In the genomic region with DNA sequence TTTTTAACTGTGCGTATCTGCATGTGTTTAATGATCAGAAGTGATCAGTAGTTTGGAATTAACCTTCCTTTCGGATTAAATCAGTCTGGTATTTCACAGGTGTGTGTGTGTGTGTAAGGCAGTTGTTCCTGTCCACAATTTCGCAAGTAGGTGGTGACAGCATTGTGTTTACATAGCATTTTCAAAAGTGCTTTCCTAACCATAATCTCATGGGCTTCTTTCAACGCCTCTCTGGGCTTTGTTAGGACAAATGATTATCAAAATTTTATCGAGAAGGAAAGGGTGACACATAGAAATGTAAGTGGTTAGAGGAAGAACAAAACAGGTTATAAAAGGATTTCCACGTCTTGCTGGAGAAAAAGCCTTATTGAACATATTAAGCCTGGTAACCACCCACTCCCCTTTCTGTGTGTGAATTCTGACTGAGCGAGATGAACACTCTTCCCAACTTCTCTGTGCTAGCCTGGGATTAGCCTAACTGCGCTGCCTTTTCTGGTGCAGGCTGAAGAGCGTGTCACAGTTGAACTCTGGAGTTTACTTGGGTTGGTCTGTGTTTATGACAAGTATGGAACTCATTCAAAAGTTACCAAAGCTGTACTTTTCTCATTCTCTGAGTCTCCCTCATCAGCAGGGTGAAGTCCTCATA, we compare ENCODE assay signal across 14 cellular contexts.
DNase-seq lines count a peak whose midpoint lies in the region; FAIRE-seq and TF ChIP-seq lines count a peak whose summit lies in the region.
"Had no signal": no experiment of that assay in that cellular context is flagged by ENCODE, and none has a peak within 500 bp of the region (broad histone marks: within the 10 kb centered on the region; RNA-seq: fewer than 3 reads in every experiment).

No MANE protein-coding gene starts in this region.

- TF ChIP-seq CTCF in CD14-positive monocyte (IDR thresholded peaks at IDR 0.05): no peak
- no peak for TF ChIP-seq CTCF in esophagus squamous epithelium (IDR thresholded peaks at IDR 0.05)
- no peak for TF ChIP-seq CTCF in parathyroid adenoma (IDR thresholded peaks at IDR 0.05)

- intact Hi-C loops in CD14-positive monocyte (cut with micrococcal nuclease) (loop anchor here in 1 of 2 donors (5.0 kb wide), 1 partner anchor 312 kb away; no protein-coding TSS in a partner anchor), esophagus squamous epithelium (cut with DNase I) (loop anchor here (10.0 kb wide), 1 partner anchor 320 kb away; a partner anchor contains a TSS)

- H2AFZ ChIP-seq in parathyroid adenoma: no peak overlapping the region

- H3K27me3 ChIP-seq in esophagus squamous epithelium (no peaks in the 10 kb centered on the region), parathyroid adenoma (ENCODE audit: control insufficient read depth, insufficient read depth, low read length) (no peaks in the 10 kb centered on the region)
- H3K27me3 ChIP-seq: dorsolateral prefrontal cortex had no signal

- H3K9me3 ChIP-seq in esophagus squamous epithelium (no peaks in the 10 kb centered on the region), parathyroid adenoma (ENCODE audit: control insufficient read depth, low read length) (no peaks in the 10 kb centered on the region)

- H3K9ac ChIP-seq in parathyroid adenoma: no peak overlapping the region

- peak overlapping the region; percentile 10 to 85 (median 57) for H3K27ac Mint-ChIP-seq in CD14-positive monocyte

- H3K4me1 ChIP-seq in esophagus squamous epithelium: peaks cover 27 to 58% (median 42%) of the 10 kb centered on the region in 3 donors
- H3K4me1 ChIP-seq in parathyroid adenoma: no peaks in the 10 kb centered on the region

- peaks cover 0 to under 1% (median 0%) of the 10 kb centered on the region in 7 donors for H3K9me3 Mint-ChIP-seq in CD14-positive monocyte

- H3K4me3 Mint-ChIP-seq in CD14-positive monocyte: peak overlapping the region in 1 of 2 donors; percentile 63
- H3K4me3 Mint-ChIP-seq: naive thymus-derived CD4-positive, alpha-beta T cell had no signal

- H3K36me3 ChIP-seq in esophagus squamous epithelium (no peaks in the 10 kb centered on the region), parathyroid adenoma (ENCODE audit: control insufficient read depth, insufficient read depth, low read length) (no peaks in the 10 kb centered on the region)

- H3K27ac ChIP-seq in esophagus squamous epithelium (peak overlapping the region; percentile 76 to 97 (median 90)), parathyroid adenoma (peak overlapping the region; percentile 31)
- H3K27ac ChIP-seq: SK-N-MC had no signal

- no peaks in the 10 kb centered on the region for H3K36me3 Mint-ChIP-seq in CD14-positive monocyte

- peaks cover 45% of the 10 kb centered on the region for H3K4me1 Mint-ChIP-seq in CD14-positive monocyte

- WGBS in esophagus squamous epithelium, 2 donors: 43 to 58% methylated on average over 9 of the region's 9 CpGs

- H3K79me2 ChIP-seq in parathyroid adenoma: no peaks in the 10 kb centered on the region

- H3K4me2 ChIP-seq in parathyroid adenoma (ENCODE audit: low read length): no peak overlapping the region

- H3K4me3 ChIP-seq in esophagus squamous epithelium: no peak overlapping the region
- no peak overlapping the region for H3K4me3 ChIP-seq in parathyroid adenoma (ENCODE audit: low read depth, low read length)
- H3K4me3 ChIP-seq: dorsolateral prefrontal cortex, SK-N-MC had no signal

- FAIRE-seq in urothelium cell line (lab: Jason Lieb, UNC): no peak

- DNase-seq in CD14-positive monocyte (ENCODE audit: low spot score) (no peak), esophagus squamous epithelium (lab: John Stamatoyannopoulos, UW) (no peak), NCI-H2227 (lab: John Stamatoyannopoulos, UW; ENCODE audit: unreplicated experiment) (no peak), NOMO-1 treated with DMSO at 0.1 percent for 48 hours (lab: John Stamatoyannopoulos, UW; ENCODE audit: unreplicated experiment) (no peak), urothelium cell line (ENCODE audit: low spot score) (no peak)
- no peak for DNase-seq in activated CD4-positive, alpha-beta T cell treated with anti-CD3 and anti-CD28 coated beads, Interleukin-2, amount 50 U/mL, for 48 hours
- DNase-seq: activated CD4-positive, alpha-beta T cell treated with anti-CD3 and anti-CD28 coated beads for 1 hour; activated naive CD4-positive, alpha-beta T cell; dorsolateral prefrontal cortex; naive thymus-derived CD4-positive, alpha-beta T cell; stimulated activated naive CD8-positive, alpha-beta T cell treated with anti-CD3 and anti-CD28 coated beads, Interleukin-15, Interleukin-2, amounts not matched to agents 100 U/mL and 50 U/mL, for 24 hours had no signal

- TF ChIP-seq POLR2A in esophagus squamous epithelium (IDR thresholded peaks at IDR 0.05): no peak

- H3K27me3 Mint-ChIP-seq in CD14-positive monocyte (ENCODE audit: low read depth in 3 of 3): peaks cover 0 to 2% (median under 1%) of the 10 kb centered on the region in 3 donors

TF ChIP-seq in PFSK-1, 5 proteins besides CTCF, POLR2A, EP300 and RAD21:
- TF ChIP-seq, protein P1, sequence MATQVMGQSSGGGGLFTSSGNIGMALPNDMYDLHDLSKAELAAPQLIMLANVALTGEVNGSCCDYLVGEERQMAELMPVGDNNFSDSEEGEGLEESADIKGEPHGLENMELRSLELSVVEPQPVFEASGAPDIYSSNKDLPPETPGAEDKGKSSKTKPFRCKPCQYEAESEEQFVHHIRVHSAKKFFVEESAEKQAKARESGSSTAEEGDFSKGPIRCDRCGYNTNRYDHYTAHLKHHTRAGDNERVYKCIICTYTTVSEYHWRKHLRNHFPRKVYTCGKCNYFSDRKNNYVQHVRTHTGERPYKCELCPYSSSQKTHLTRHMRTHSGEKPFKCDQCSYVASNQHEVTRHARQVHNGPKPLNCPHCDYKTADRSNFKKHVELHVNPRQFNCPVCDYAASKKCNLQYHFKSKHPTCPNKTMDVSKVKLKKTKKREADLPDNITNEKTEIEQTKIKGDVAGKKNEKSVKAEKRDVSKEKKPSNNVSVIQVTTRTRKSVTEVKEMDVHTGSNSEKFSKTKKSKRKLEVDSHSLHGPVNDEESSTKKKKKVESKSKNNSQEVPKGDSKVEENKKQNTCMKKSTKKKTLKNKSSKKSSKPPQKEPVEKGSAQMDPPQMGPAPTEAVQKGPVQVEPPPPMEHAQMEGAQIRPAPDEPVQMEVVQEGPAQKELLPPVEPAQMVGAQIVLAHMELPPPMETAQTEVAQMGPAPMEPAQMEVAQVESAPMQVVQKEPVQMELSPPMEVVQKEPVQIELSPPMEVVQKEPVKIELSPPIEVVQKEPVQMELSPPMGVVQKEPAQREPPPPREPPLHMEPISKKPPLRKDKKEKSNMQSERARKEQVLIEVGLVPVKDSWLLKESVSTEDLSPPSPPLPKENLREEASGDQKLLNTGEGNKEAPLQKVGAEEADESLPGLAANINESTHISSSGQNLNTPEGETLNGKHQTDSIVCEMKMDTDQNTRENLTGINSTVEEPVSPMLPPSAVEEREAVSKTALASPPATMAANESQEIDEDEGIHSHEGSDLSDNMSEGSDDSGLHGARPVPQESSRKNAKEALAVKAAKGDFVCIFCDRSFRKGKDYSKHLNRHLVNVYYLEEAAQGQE (IDR thresholded peaks at IDR 0.05; ENCODE audit: insufficient read depth in 1 of 2, low read depth in 2 of 2, low read length in 2 of 2): no peak
- TF ChIP-seq TAF1 (IDR thresholded peaks at IDR 0.05; ENCODE audit: borderline replicate concordance, insufficient read depth, low read length) (0 out of 2 replicates have a peak, but pooled peaks have one; percentile 7), POLR2AphosphoS5 (IDR thresholded peaks at IDR 0.05; ENCODE audit: low read depth, low read length) (no peak), FOXP2 (optimal IDR thresholded peaks at IDR 0.05; ENCODE audit: borderline replicate concordance, extremely low read depth, extremely low read length, insufficient read depth) (no peak), SIN3A (IDR thresholded peaks at IDR 0.05; ENCODE audit: borderline replicate concordance, insufficient read depth, low read length) (no peak)
